Comparison of ENCODE assay signal across 20 cellular contexts in the genomic region with DNA sequence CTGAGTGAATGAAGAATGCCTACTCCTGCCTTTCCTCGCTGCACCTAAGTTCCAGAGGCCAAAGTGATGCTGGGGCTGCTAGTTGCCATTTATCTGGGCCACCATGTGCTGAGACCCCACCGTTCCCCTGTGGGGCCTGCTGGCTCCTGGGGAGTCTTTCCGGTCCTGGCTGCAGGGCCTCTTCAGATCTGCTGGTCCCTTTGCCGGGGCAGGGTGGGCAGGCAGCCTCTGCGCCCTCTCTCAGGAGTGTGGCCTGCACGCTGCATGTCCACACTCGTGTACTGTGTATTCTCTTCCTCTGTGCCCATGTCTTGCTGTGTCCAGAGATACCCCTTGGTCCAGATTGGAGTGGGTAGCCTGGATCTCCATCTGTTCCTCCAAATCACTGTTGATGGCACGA.
DNase-seq lines count a peak whose midpoint lies in the region; ATAC-seq and TF ChIP-seq lines count a peak whose summit lies in the region.
"Had no signal": no experiment of that assay in that cellular context is flagged by ENCODE, and none has a peak within 500 bp of the region (broad histone marks: within the 10 kb centered on the region; RNA-seq: fewer than 3 reads in every experiment).

No MANE protein-coding gene starts in this region.

- H3K14ac ChIP-seq in mesenchymal stem cell (ENCODE audit: low read length in 2 of 2), result no peak overlapping the region

- H3K9ac ChIP-seq in mesenchymal stem cell (ENCODE audit: low read length), result no peak overlapping the region
- H3K9ac ChIP-seq: BLaER1 had no signal

- H3K4me3 ChIP-seq in mesenchymal stem cell (ENCODE audit: insufficient read depth in 1 of 2, low read depth in 1 of 2, low read length in 2 of 2), result no peak overlapping the region
- H3K4me3 ChIP-seq in foreskin fibroblast (ENCODE audit: low read depth in 1 of 2, low read length in 2 of 2), result no peak overlapping the region
- H3K4me3 ChIP-seq: BLaER1, GM12878, GM23338, HAP-1 had no signal

- H3K23ac ChIP-seq in mesenchymal stem cell (ENCODE audit: low read length in 2 of 2), result no peak overlapping the region

- no peak overlapping the region for H2BK15ac ChIP-seq in mesenchymal stem cell (ENCODE audit: low read depth, poor library complexity, severe bottlenecking)

- peak; percentile 20 for DNase-seq in D341Med (ENCODE audit: low spot score)
- no peak for DNase-seq in mesenchymal stem cell
- no peak for DNase-seq in stimulated activated effector memory CD8-positive, alpha-beta T cell treated with anti-CD3 and anti-CD28 coated beads, Interleukin-12 subunit alpha, Interleukin-12 subunit beta, amount 100 ng/mL, for 72 hours (ENCODE audit: low spot score in 2 of 2)
- DNase-seq in midbrain (lab: John Stamatoyannopoulos, UW), result no peak
- DNase-seq in foreskin fibroblast, result no peak
- no peak for DNase-seq in NCI-H524 (lab: John Stamatoyannopoulos, UW)
- DNase-seq: Caco-2; CD4-positive, CD25-positive, alpha-beta regulatory T cell; CD8-positive, alpha-beta T cell; DMS 273 treated with DMSO at 0.1 percent for 48 hours; DMS79; EL; GDM1; HFFc6 had no signal

- H3K27ac Mint-ChIP-seq in stimulated activated effector memory CD8-positive, alpha-beta T cell treated with anti-CD3 and anti-CD28 coated beads, Interleukin-12 subunit alpha, Interleukin-12 subunit beta, amount 100 ng/mL, for 72 hours, result no peak overlapping the region
- H3K27ac Mint-ChIP-seq: B cell; CD4-positive, CD25-positive, alpha-beta regulatory T cell; CD8-positive, alpha-beta T cell; GM23338; HFFc6 had no signal

- peak overlapping the region; percentile 23 for H4K8ac ChIP-seq in mesenchymal stem cell (ENCODE audit: low read length)

- no peak overlapping the region for H4K91ac ChIP-seq in mesenchymal stem cell (ENCODE audit: low read length)

- peak; percentile 13 for ATAC-seq in stimulated activated effector memory CD8-positive, alpha-beta T cell treated with anti-CD3 and anti-CD28 coated beads, Interleukin-12 subunit alpha, Interleukin-12 subunit beta, amount 100 ng/mL, for 72 hours
- ATAC-seq: CD8-positive, alpha-beta T cell; GM12878; GM23338 had no signal

- no peaks in the 10 kb centered on the region for H3K9me3 ChIP-seq in mesenchymal stem cell (ENCODE audit: control insufficient read depth, low read length)
- H3K9me3 ChIP-seq: Caco-2, HAP-1 had no signal

- no peaks in the 10 kb centered on the region for H3K36me3 Mint-ChIP-seq in stimulated activated effector memory CD8-positive, alpha-beta T cell treated with anti-CD3 and anti-CD28 coated beads, Interleukin-12 subunit alpha, Interleukin-12 subunit beta, amount 100 ng/mL, for 72 hours
- H3K36me3 Mint-ChIP-seq: CD4-positive, CD25-positive, alpha-beta regulatory T cell; CD8-positive, alpha-beta T cell had no signal

- H3K4me3 Mint-ChIP-seq in stimulated activated effector memory CD8-positive, alpha-beta T cell treated with anti-CD3 and anti-CD28 coated beads, Interleukin-12 subunit alpha, Interleukin-12 subunit beta, amount 100 ng/mL, for 72 hours, result no peak overlapping the region
- H3K4me3 Mint-ChIP-seq: B cell; CD4-positive, CD25-positive, alpha-beta regulatory T cell; CD8-positive, alpha-beta T cell; GM23338; HFFc6 had no signal

- no peaks in the 10 kb centered on the region for H3K4me1 Mint-ChIP-seq in stimulated activated effector memory CD8-positive, alpha-beta T cell treated with anti-CD3 and anti-CD28 coated beads, Interleukin-12 subunit alpha, Interleukin-12 subunit beta, amount 100 ng/mL, for 72 hours
- H3K4me1 Mint-ChIP-seq: B cell; CD4-positive, CD25-positive, alpha-beta regulatory T cell; GM23338 had no signal

- H2BK120ac ChIP-seq in mesenchymal stem cell (ENCODE audit: low read depth, low read length), result no peak overlapping the region

- H3K27ac ChIP-seq in mesenchymal stem cell (ENCODE audit: low read length, poor library complexity, severe bottlenecking), result no peak overlapping the region
- H3K27ac ChIP-seq: BLaER1, C4-2B had no signal

- no peak overlapping the region for H2AFZ ChIP-seq in mesenchymal stem cell (ENCODE audit: low read depth, low read length)
- H2AFZ ChIP-seq: GM23338 had no signal

- peaks cover 0 to 6% of the 10 kb centered on the region in 2 experiments for H3K27me3 ChIP-seq in mesenchymal stem cell (ENCODE audit: control insufficient read depth in 1 of 2, insufficient read depth in 1 of 2, low read length in 2 of 2)
- H3K27me3 ChIP-seq: BLaER1 had no signal

- H3K79me1 ChIP-seq in mesenchymal stem cell (replicated peaks; ENCODE audit: low read length, poor library complexity, severe bottlenecking), result no peaks in the 10 kb centered on the region

- H3K4ac ChIP-seq in mesenchymal stem cell (ENCODE audit: low read depth in 1 of 2, low read length in 2 of 2), result no peak overlapping the region

- H3K36me3 ChIP-seq in mesenchymal stem cell (ENCODE audit: control insufficient read depth in 1 of 2, insufficient read depth in 2 of 2, low read depth in 1 of 2, low read length in 2 of 2), result no peaks in the 10 kb centered on the region
- H3K36me3 ChIP-seq: BLaER1, HAP-1 had no signal

- no peak overlapping the region for H2BK12ac ChIP-seq in mesenchymal stem cell (ENCODE audit: low read length in 2 of 2)

- H3K4me1 ChIP-seq in mesenchymal stem cell (ENCODE audit: control insufficient read depth, insufficient read depth, low read depth, low read length), result no peaks in the 10 kb centered on the region
- H3K4me1 ChIP-seq: BLaER1, Caco-2, HAP-1 had no signal

- TF ChIP-seq CTCF in foreskin fibroblast (IDR thresholded peaks at IDR 0.05; ENCODE audit: low read depth, low read length), result no peak

- H2AK5ac ChIP-seq in mesenchymal stem cell (ENCODE audit: low read length, severe bottlenecking), result no peak overlapping the region

- no peaks in the 10 kb centered on the region for H3K9me3 Mint-ChIP-seq in stimulated activated effector memory CD8-positive, alpha-beta T cell treated with anti-CD3 and anti-CD28 coated beads, Interleukin-12 subunit alpha, Interleukin-12 subunit beta, amount 100 ng/mL, for 72 hours
- H3K9me3 Mint-ChIP-seq: CD4-positive, CD25-positive, alpha-beta regulatory T cell; CD8-positive, alpha-beta T cell; HFFc6 had no signal

- H3K4me2 ChIP-seq in mesenchymal stem cell (ENCODE audit: low read length, poor library complexity, severe bottlenecking), result no peak overlapping the region
- H3K4me2 ChIP-seq: BLaER1, GM23338 had no signal

- no peak overlapping the region for H2BK5ac ChIP-seq in mesenchymal stem cell (ENCODE audit: low read depth, low read length, poor library complexity, severe bottlenecking)

- WGBS in mesenchymal stem cell, result 92% methylated on average over 8 of the region's 8 CpGs

- H3K18ac ChIP-seq in mesenchymal stem cell (ENCODE audit: low read depth in 1 of 2, low read length in 2 of 2), result no peak overlapping the region
